8 cellular contexts compared by ENCODE assay signal in genomic region chr6:119547024-119547423, GRCh38.
"Had no signal": no experiment of that assay in that cellular context is flagged by ENCODE, and none has a peak within 500 bp of the region (broad histone marks: within the 10 kb centered on the region; RNA-seq: fewer than 3 reads in every experiment).

No MANE protein-coding gene starts in this region.

- H3K27ac ChIP-seq: GM23248 had no signal

- DNase-seq: GM23248, H9, HCEC 1CT, IMR-90, KBM-7 had no signal

- H3K9ac ChIP-seq: GM23248 had no signal

- H2AFZ ChIP-seq: GM23248 had no signal

- FAIRE-seq: H1, H54, HTR-8/SVneo had no signal

- H3K4me3 ChIP-seq: GM23248 had no signal
